Comparison of ENCODE assay signal across 8 cellular contexts in genomic region chr19:46788101-46788967, GRCh38. TPM values are rescaled to one million over a fixed set of nuclear protein-coding genes. Genes with fewer than 3 reads are reported as not detected.
DNase-seq lines count a peak whose midpoint lies in the region; ATAC-seq and TF ChIP-seq lines count a peak whose summit lies in the region.

SLC1A5 (minus strand) TSS chr19:46788594; CDS start chr19:46787965, 629 bp downstream.

- ATAC-seq in natural killer cell, result peak; percentile 69 to 89 (median 84)
- peak; percentile 78 to 84 for ATAC-seq in stimulated activated naive B cell treated with anti-CD40 and anti-IgM and Interleukin-4, amounts not matched to agents 10 μg/mL and 1 μg/mL and 100 μg/mL, for 72 hours (replicated peaks)

- no peaks in the 10 kb centered on the region for H3K9me3 Mint-ChIP-seq in natural killer cell
- no peaks in the 10 kb centered on the region for H3K9me3 Mint-ChIP-seq in stimulated activated naive B cell treated with anti-CD40 and anti-IgM and Interleukin-4, amounts not matched to agents 10 μg/mL and 1 μg/mL and 100 μg/mL, for 72 hours

- H3K27me3 Mint-ChIP-seq in natural killer cell (ENCODE audit: low read depth in 2 of 2), result no peaks in the 10 kb centered on the region
- no peaks in the 10 kb centered on the region for H3K27me3 Mint-ChIP-seq in stimulated activated naive B cell treated with anti-CD40 and anti-IgM and Interleukin-4, amounts not matched to agents 10 μg/mL and 1 μg/mL and 100 μg/mL, for 72 hours

- H3K79me2 ChIP-seq in GM23248 (ENCODE audit: insufficient read depth), result peaks cover 62% of the 10 kb centered on the region

- H3K4me1 ChIP-seq in GM23248 (ENCODE audit: insufficient read depth), result peaks cover 32% of the 10 kb centered on the region

- peak within 1 kb of the TSS; percentile 95 for H3K4me3 Mint-ChIP-seq in natural killer cell
- H3K4me3 Mint-ChIP-seq in stimulated activated naive B cell treated with anti-CD40 and anti-IgM and Interleukin-4, amounts not matched to agents 10 μg/mL and 1 μg/mL and 100 μg/mL, for 72 hours, result peak within 1 kb of the TSS; percentile 98 to 99

- H3K27me3 ChIP-seq in GM23248 (replicated peaks; ENCODE audit: insufficient read depth), result no peaks in the 10 kb centered on the region

- no peaks in the 10 kb centered on the region for H3K9me3 ChIP-seq in GM23248 (ENCODE audit: low read depth)

- H3K27ac ChIP-seq in GM23248, result peak within 1 kb of the TSS; percentile 95

- DNase-seq in DMS79 treated with DMSO at 0.1 percent for 48 hours (lab: John Stamatoyannopoulos, UW), result peak; percentile 95
- DNase-seq in GM23248, result peak; percentile 99
- DNase-seq in LoVo (ENCODE audit: low spot score), result peak; percentile 95
- DNase-seq in RPMI8226, result peak; percentile 95
- DNase-seq in activated T-helper 1 cell treated with Interleukin-2 at 50 U/mL for 16 hours (ENCODE audit: low read depth), result peak; percentile 93
- DNase-seq in fibroblast of mammary gland (ENCODE audit: low read depth), result peak; percentile 95
- peak; percentile 86 for DNase-seq in natural killer cell
- peak; percentile 97 for DNase-seq in stimulated activated naive B cell treated with anti-CD40 and anti-IgM and Interleukin-4, amounts not matched to agents 10 μg/mL and 1 μg/mL and 100 μg/mL, for 72 hours

- peak within 1 kb of the TSS; percentile 92 to 99 for H3K27ac Mint-ChIP-seq in natural killer cell
- H3K27ac Mint-ChIP-seq in stimulated activated naive B cell treated with anti-CD40 and anti-IgM and Interleukin-4, amounts not matched to agents 10 μg/mL and 1 μg/mL and 100 μg/mL, for 72 hours, result peak within 1 kb of the TSS; percentile 97

- 1 to 2% methylated on average over 37 to 52 of the region's 52 CpGs for WGBS in GM23248 (ENCODE audit: low coverage in 1 of 2, low lambda C conversion rate in 2 of 2, missing lambda C conversion rate in 2 of 2), 2 experiments

- H3F3A ChIP-seq in GM23248 (ENCODE audit: insufficient read depth), result peaks cover 46% of the 10 kb centered on the region

- peaks cover 54 to 69% of the 10 kb centered on the region in 2 donors for H3K4me1 Mint-ChIP-seq in natural killer cell
- peaks cover 35 to 62% of the 10 kb centered on the region in 2 donors for H3K4me1 Mint-ChIP-seq in stimulated activated naive B cell treated with anti-CD40 and anti-IgM and Interleukin-4, amounts not matched to agents 10 μg/mL and 1 μg/mL and 100 μg/mL, for 72 hours

- H3K9ac ChIP-seq in GM23248, result peak within 1 kb of the TSS; percentile 99

- no peaks in the 10 kb centered on the region for H4K20me1 ChIP-seq in GM23248 (ENCODE audit: insufficient read depth)

- H3K9me2 ChIP-seq in GM23248 (ENCODE audit: insufficient read depth), result no peaks in the 10 kb centered on the region

- in situ Hi-C loops in GM23248 (cut with MboI), result no loop called here

- H2AFZ ChIP-seq in GM23248, result no peak within 1 kb of the TSS

- peak within 1 kb of the TSS; percentile 90 for H3K4me2 ChIP-seq in GM23248 (ENCODE audit: unreplicated experiment)

- H3K4me3 ChIP-seq in GM23248 (peak within 1 kb of the TSS; percentile 94), fibroblast of mammary gland (ENCODE audit: control insufficient read depth, low read depth, low read length) (peak within 1 kb of the TSS; percentile 92)

- intact Hi-C loops in natural killer cell (cut with micrococcal nuclease), result no loop called here

- TF ChIP-seq CTCF in fibroblast of mammary gland (conservative IDR thresholded peaks at IDR 0.05; ENCODE audit: control insufficient read depth, insufficient read depth, low read depth, low read length) (no peak), natural killer cell (IDR thresholded peaks at IDR 0.05) (no peak)

- no peaks in the 10 kb centered on the region; the same call in 1 of the 2 replicates for H3K36me3 ChIP-seq in GM23248 (ENCODE audit: low read depth)

- H3K36me3 Mint-ChIP-seq in natural killer cell, result no peaks in the 10 kb centered on the region
- peaks cover 21 to 37% of the 10 kb centered on the region in 2 donors for H3K36me3 Mint-ChIP-seq in stimulated activated naive B cell treated with anti-CD40 and anti-IgM and Interleukin-4, amounts not matched to agents 10 μg/mL and 1 μg/mL and 100 μg/mL, for 72 hours

RNA-seq across cellular contexts. Expression of gene SLC1A5, which starts in this region (rescaled TPM):
- total RNA-seq in GM23248 (2014; rRNA removed; shearing (Covaris generic)), result 426 and 456 TPM in 2 replicates
- polyA plus RNA-seq in GM23248 (2016; fragmentation: Nextera tagmentation; extraction: Ambion mirVana), result 367 and 393 TPM in 2 replicates
- 10 to 100 TPM; 11.2 to 23.1 (median 18.9) TPM for total RNA-seq in natural killer cell

Comparison
In these comparisons a context has a peak if more than half of its experiments do, and no peak if none do; other contexts are left out.
1. Peak in every context shown above with its lines: DNase-seq, ATAC-seq, H3K4me3 ChIP-seq and H3K27ac ChIP-seq.
2. RNA of gene SLC1A5 (total RNA-seq): 426 to 456 TPM in GM23248; 11.2 to 23.1 TPM in natural killer cell; every median in the first group is over 10 times any median in the second.